In the genomic region with DNA sequence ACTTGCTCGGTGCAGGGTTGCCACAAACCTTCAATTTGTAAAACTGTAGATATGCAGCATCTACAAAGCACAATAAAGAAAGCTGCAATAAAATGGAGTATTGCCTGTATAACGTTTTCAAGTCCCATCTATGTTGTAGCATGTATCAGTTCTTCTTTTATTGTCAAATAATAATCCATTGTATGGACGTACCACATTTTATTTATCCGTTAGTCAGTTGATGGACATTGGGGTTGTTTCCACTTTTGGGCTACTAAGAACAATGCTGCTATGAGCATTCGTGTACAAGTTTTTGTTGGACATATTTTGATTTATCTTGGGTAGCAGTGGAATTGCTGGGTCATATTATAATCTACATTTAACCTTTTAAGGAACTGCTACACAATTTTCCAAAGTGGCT, we compare ENCODE assay signal across 32 cellular contexts.
"Had no signal": no experiment of that assay in that cellular context is flagged by ENCODE, and none has a peak within 500 bp of the region (broad histone marks: within the 10 kb centered on the region; RNA-seq: fewer than 3 reads in every experiment).

No MANE protein-coding gene starts in this region.

- H3K4me3 ChIP-seq: adrenal gland, ascending aorta, body of pancreas, breast epithelium, cardiac muscle cell had no signal

- H3K36me3 ChIP-seq: adrenal gland, ascending aorta, brain microvascular endothelial cell, breast epithelium, cardiac muscle cell had no signal

- H3K27me3 ChIP-seq: adrenal gland, ascending aorta, body of pancreas, brain microvascular endothelial cell, breast epithelium, cardiac muscle cell had no signal

- H3K4me1 ChIP-seq: adrenal gland, ascending aorta, body of pancreas, breast epithelium had no signal

- H3K9me3 ChIP-seq: adrenal gland, ascending aorta, body of pancreas, breast epithelium had no signal

- ATAC-seq: activated naive CD4-positive, alpha-beta T cell treated with anti-CD3 and anti-CD28 coated beads, Interleukin-2, amount 50 U/mL, for 72 hours; activated naive CD8-positive, alpha-beta T cell treated with anti-CD3 and anti-CD28 coated beads, Interleukin-2, amount 50 U/mL, for 24 hours; activated T-cell treated with anti-CD3 and anti-CD28 coated beads, Interleukin-2, amount 50 U/mL, for 4 hours; activated T-cell treated with anti-CD3 and anti-CD28 coated beads, Interleukin-2, amount 50 U/mL, for 72 hours; activated T-helper 17 cell treated with anti-CD3 and anti-CD28 coated beads, Interleukin-2, amount 50 U/mL, for 72 hours; body of pancreas had no signal

- DNase-seq: activated effector memory CD4-positive, alpha-beta T cell treated with anti-CD3 and anti-CD28 coated beads, Interleukin-2, amount 50 U/mL, for 16 hours; activated effector memory CD4-positive, alpha-beta T cell treated with Interleukin-2 at 50 U/mL for 16 hours; activated gamma-delta T cell; activated gamma-delta T cell treated with Interleukin-2 at 50 U/mL for 16 hours; activated naive CD4-positive, alpha-beta T cell; activated naive CD4-positive, alpha-beta T cell treated with anti-CD3 and anti-CD28 coated beads for 36 hours; activated naive CD4-positive, alpha-beta T cell treated with anti-CD3 and anti-CD28 coated beads, Interleukin-2, amount 10 ng/mL, durations not matched to agents 7 days and 5 days; activated naive CD4-positive, alpha-beta T cell treated with anti-CD3 and anti-CD28 coated beads, Interleukin-2, amount 50 U/mL, for 16 hours; activated naive CD4-positive, alpha-beta T cell treated with Interleukin-2 at 50 U/mL for 16 hours; activated naive CD8-positive, alpha-beta T cell treated with anti-CD3 and anti-CD28 coated beads for 36 hours; activated naive CD8-positive, alpha-beta T cell treated with anti-CD3 and anti-CD28 coated beads, Interleukin-2, amount 10 ng/mL, durations not matched to agents 7 days and 5 days; activated naive CD8-positive, alpha-beta T cell treated with anti-CD3 and anti-CD28 coated beads, Interleukin-2, amount 50 U/mL, for 24 hours; activated T-cell treated with anti-CD3 and anti-CD28 coated beads, Interleukin-2, amount 50 U/mL, for 4 hours; activated T-cell treated with anti-CD3 and anti-CD28 coated beads, Interleukin-2, amount 50 U/mL, for 48 hours; activated T-cell treated with anti-CD3 and anti-CD28 coated beads, Interleukin-2, amount 50 U/mL, for 72 hours; adrenal gland; amniotic stem cell; amygdala; anterior cingulate cortex; aorta; body of pancreas; brain microvascular endothelial cell; caudate nucleus; central memory CD4-positive, alpha-beta T cell; cerebellar nuclear complex had no signal

- H3K27ac ChIP-seq: adrenal gland, ascending aorta, body of pancreas, brain microvascular endothelial cell, breast epithelium, cardiac muscle cell had no signal

- FAIRE-seq: astrocyte, bronchial epithelial cell had no signal
